Comparison of ENCODE assay signal across 21 cellular contexts in the genomic region with DNA sequence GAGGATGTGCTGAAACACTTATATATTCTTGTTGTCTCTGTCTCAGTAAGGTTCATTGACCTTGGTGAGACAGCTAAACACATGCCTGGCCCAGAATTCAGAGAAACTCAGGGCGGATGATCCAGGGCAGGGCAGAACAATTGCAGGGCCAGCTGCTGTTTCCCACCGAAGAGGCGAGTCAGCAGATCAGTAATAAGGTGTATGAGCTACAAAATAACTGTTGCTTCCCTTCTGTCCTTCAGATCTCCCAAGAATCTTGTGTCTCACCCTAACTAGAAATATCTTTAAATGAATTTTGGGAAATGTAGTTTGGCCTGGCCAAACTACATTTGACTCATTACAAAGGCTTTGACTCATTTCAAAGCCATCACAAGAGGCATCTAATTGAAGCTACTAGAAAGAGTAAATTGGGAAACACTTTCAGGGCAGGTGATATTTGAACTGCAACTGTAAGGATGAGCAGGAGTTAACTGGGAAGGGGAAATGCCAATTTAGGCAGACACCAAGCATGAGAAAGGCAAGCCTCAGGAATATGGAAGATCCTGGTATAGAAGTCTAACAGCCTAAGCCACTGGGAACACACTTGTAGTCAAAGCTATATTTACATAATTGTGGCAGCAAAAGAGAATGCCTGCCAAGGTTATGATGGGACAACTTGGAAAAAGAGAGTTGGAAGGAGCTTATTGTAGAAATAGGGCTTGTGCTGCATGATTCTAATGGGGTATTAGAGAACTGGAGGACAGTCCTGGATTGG. TPM values are rescaled to one million over a fixed set of nuclear protein-coding genes. Genes with fewer than 3 reads are reported as not detected.
DNase-seq lines count a peak whose midpoint lies in the region; ATAC-seq and TF ChIP-seq lines count a peak whose summit lies in the region.
"Had no signal": no experiment of that assay in that cellular context is flagged by ENCODE, and none has a peak within 500 bp of the region (broad histone marks: within the 10 kb centered on the region; RNA-seq: fewer than 3 reads in every experiment).

No MANE protein-coding gene starts in this region.

- DNase-seq in Right ventricle myocardium superior (no peak), right cardiac atrium (no peak), esophagus muscularis mucosa (ENCODE audit: extremely low spot score) (peak; percentile 34), myocyte (ENCODE audit: low read depth) (peak; percentile 78), suprapubic skin (ENCODE audit: low spot score in 2 of 2) (no peak), sciatic nerve (ENCODE audit: low spot score) (no peak), mesenchymal stem cell (no peak)
- DNase-seq: AML-193; BE2C; CD4-positive, alpha-beta T cell; CD8-positive, alpha-beta memory T cell; DMS 273 treated with DMSO at 0.1 percent for 48 hours; DMS79; EL; GDM1; GM23248; H7; HCEC 1CT had no signal

- no peak overlapping the region for H3K4ac ChIP-seq in mesenchymal stem cell (ENCODE audit: low read depth in 1 of 2, low read length in 2 of 2)

- TF ChIP-seq CTCF in esophagus muscularis mucosa (IDR thresholded peaks at IDR 0.05) (no peak), suprapubic skin (IDR thresholded peaks at IDR 0.05) (no peak)

- H2AK5ac ChIP-seq in mesenchymal stem cell (ENCODE audit: low read length, severe bottlenecking): no peak overlapping the region

- H4K91ac ChIP-seq in mesenchymal stem cell (ENCODE audit: low read length): no peak overlapping the region

- ATAC-seq in Right ventricle myocardium superior (ENCODE audit: poor library complexity) (peak; percentile 52), right cardiac atrium (no peak), sciatic nerve (no peak)
- ATAC-seq: GM12878 had no signal

- no peaks in the 10 kb centered on the region for H3K79me1 ChIP-seq in mesenchymal stem cell (replicated peaks; ENCODE audit: low read length, poor library complexity, severe bottlenecking)

- H3K36me3 ChIP-seq in esophagus muscularis mucosa: no peaks in the 10 kb centered on the region
- H3K36me3 ChIP-seq in suprapubic skin: no peaks in the 10 kb centered on the region
- H3K36me3 ChIP-seq in mesenchymal stem cell (ENCODE audit: control insufficient read depth in 1 of 2, insufficient read depth in 2 of 2, low read depth in 1 of 2, low read length in 2 of 2): no peaks in the 10 kb centered on the region
- H3K36me3 ChIP-seq: BE2C; BLaER1 treated with 17β-estradiol and CSF1 and Interleukin-3, amounts not matched to agents 10 nM and 100 nM had no signal

- no peak overlapping the region for H2BK120ac ChIP-seq in mesenchymal stem cell (ENCODE audit: low read depth, low read length)

- TF ChIP-seq EP300 in esophagus muscularis mucosa (IDR thresholded peaks at IDR 0.05) (no peak), suprapubic skin (IDR thresholded peaks at IDR 0.05) (no peak)

- TF ChIP-seq POLR2A in esophagus muscularis mucosa (IDR thresholded peaks at IDR 0.05; ENCODE audit: low read depth): no peak
- TF ChIP-seq POLR2A in suprapubic skin (IDR thresholded peaks at IDR 0.05): no peak

- H3K27me3 ChIP-seq in right cardiac atrium (ENCODE audit: control insufficient read depth, insufficient read depth) (no peaks in the 10 kb centered on the region), esophagus muscularis mucosa (no peaks in the 10 kb centered on the region), suprapubic skin (no peaks in the 10 kb centered on the region), mesenchymal stem cell (ENCODE audit: control insufficient read depth in 1 of 2, insufficient read depth in 1 of 2, low read length in 2 of 2) (no peaks in the 10 kb centered on the region)
- H3K27me3 ChIP-seq: BE2C; BLaER1 treated with 17β-estradiol and CSF1 and Interleukin-3, amounts not matched to agents 10 nM and 100 nM had no signal

- H2BK15ac ChIP-seq in mesenchymal stem cell (ENCODE audit: low read depth, poor library complexity, severe bottlenecking): no peak overlapping the region

- H3K14ac ChIP-seq in mesenchymal stem cell (ENCODE audit: low read length in 2 of 2): no peak overlapping the region

- no peaks in the 10 kb centered on the region for H3K9me3 ChIP-seq in right cardiac atrium (ENCODE audit: control insufficient read depth, low read length)
- no peaks in the 10 kb centered on the region for H3K9me3 ChIP-seq in esophagus muscularis mucosa
- H3K9me3 ChIP-seq in suprapubic skin: no peaks in the 10 kb centered on the region
- H3K9me3 ChIP-seq in mesenchymal stem cell (ENCODE audit: control insufficient read depth, low read length): peaks cover 7% of the 10 kb centered on the region
- H3K9me3 ChIP-seq: BE2C had no signal

- no peak overlapping the region for H2BK12ac ChIP-seq in mesenchymal stem cell (ENCODE audit: low read length in 2 of 2)

- no peak overlapping the region for H2AFZ ChIP-seq in mesenchymal stem cell (ENCODE audit: low read depth, low read length)
- H2AFZ ChIP-seq: GM23248 had no signal

- H2BK5ac ChIP-seq in mesenchymal stem cell (ENCODE audit: low read depth, low read length, poor library complexity, severe bottlenecking): no peak overlapping the region

- no peak overlapping the region for H3K18ac ChIP-seq in mesenchymal stem cell (ENCODE audit: low read depth in 1 of 2, low read length in 2 of 2)

- 94% methylated on average over 3 of the region's 3 CpGs for WGBS in right cardiac atrium
- 88% methylated on average over 3 of the region's 3 CpGs for WGBS in esophagus muscularis mucosa
- WGBS in suprapubic skin: 91% methylated on average over 3 of the region's 3 CpGs
- 81% methylated on average over 1 of the region's 3 CpGs for WGBS in mesenchymal stem cell

- no peak overlapping the region for H3K4me2 ChIP-seq in mesenchymal stem cell (ENCODE audit: low read length, poor library complexity, severe bottlenecking)
- H3K4me2 ChIP-seq: BLaER1 treated with 17β-estradiol and CSF1 and Interleukin-3, amounts not matched to agents 10 nM and 100 nM had no signal

- intact Hi-C loops in Right ventricle myocardium superior (cut with DNase I): no loop called here
- intact Hi-C loops in right cardiac atrium (cut with DNase I): no loop called here
- intact Hi-C loops in esophagus muscularis mucosa (cut with DNase I): no loop called here
- intact Hi-C loops in sciatic nerve (cut with DNase I): no loop called here

- H3K4me3 ChIP-seq in right cardiac atrium (ENCODE audit: low read length) (no peak overlapping the region), esophagus muscularis mucosa (no peak overlapping the region), suprapubic skin (no peak overlapping the region), mesenchymal stem cell (ENCODE audit: insufficient read depth in 1 of 2, low read depth in 1 of 2, low read length in 2 of 2) (no peak overlapping the region)
- H3K4me3 ChIP-seq: BLaER1 treated with 17β-estradiol and CSF1 and Interleukin-3, amounts not matched to agents 10 nM and 100 nM; GM12878; GM23248 had no signal

- no peak overlapping the region for H3K23ac ChIP-seq in mesenchymal stem cell (ENCODE audit: low read length in 2 of 2)

- H3K27ac ChIP-seq in right cardiac atrium (ENCODE audit: low read length) (no peak overlapping the region), esophagus muscularis mucosa (replicated peaks in 1 of 4) (no peak overlapping the region), suprapubic skin (no peak overlapping the region), mesenchymal stem cell (ENCODE audit: low read length, poor library complexity, severe bottlenecking) (no peak overlapping the region)
- H3K27ac ChIP-seq: 22Rv1; BLaER1 treated with 17β-estradiol and CSF1 and Interleukin-3, amounts not matched to agents 10 nM and 100 nM; GM23248 had no signal

- no peak overlapping the region for H4K8ac ChIP-seq in mesenchymal stem cell (ENCODE audit: low read length)

- H3K4me1 ChIP-seq in right cardiac atrium (ENCODE audit: control insufficient read depth, insufficient read depth, low read length) (peaks cover 4% of the 10 kb centered on the region), esophagus muscularis mucosa (peaks cover 0 to 20% (median 9%) of the 10 kb centered on the region in 4 donors), suprapubic skin (no peaks in the 10 kb centered on the region), mesenchymal stem cell (ENCODE audit: control insufficient read depth, insufficient read depth, low read depth, low read length) (no peaks in the 10 kb centered on the region)
- H3K4me1 ChIP-seq: BE2C had no signal

- H3K9ac ChIP-seq in mesenchymal stem cell (ENCODE audit: low read length): no peak overlapping the region
- H3K9ac ChIP-seq: BLaER1 treated with 17β-estradiol and CSF1 and Interleukin-3, amounts not matched to agents 10 nM and 100 nM; GM23248 had no signal

RNA-seq across cellular contexts. Expression of gene CELF2, which starts 24.5 kb away (rescaled TPM):
- total RNA-seq in Right ventricle myocardium superior (67.7 TPM), right cardiac atrium (10 to 100 TPM; 73.7 to 87.0 (median 81.1) TPM), esophagus muscularis mucosa (100 to 1,000 TPM in 3 of 4 donors, 10 to 100 TPM in 1; 81.8 to 128 (median 104) TPM), myocyte (71.0 and 77.0 TPM in 2 replicates), suprapubic skin (10 to 100 TPM in 3 of 4 donors, 1 to 10 TPM in 1; 8.7 to 28.6 (median 22.9) TPM), sciatic nerve (94.9 TPM)
- polyA plus RNA-seq in right cardiac atrium: 19.4 TPM
- 38.6 TPM for polyA plus RNA-seq in myocyte (2012)
- polyA plus RNA-seq in mesenchymal stem cell (2013, experiment 1 of 2): 8.8 TPM
- polyA plus RNA-seq in mesenchymal stem cell (2013, experiment 2 of 2): 8.9 TPM

Comparison
In these comparisons a context has a peak if more than half of its experiments do, and no peak if none do; other contexts are left out.
1. DNase-seq: peak in esophagus muscularis mucosa (single experiment) and myocyte (single experiment); none in Right ventricle myocardium superior (single experiment), right cardiac atrium (0 of 3), suprapubic skin (0 of 2), sciatic nerve (single experiment) and mesenchymal stem cell (single experiment).